In genomic region chr2:68710336-68710735, GRCh38 we compare ENCODE assay signal across 20 cellular contexts. TPM values are rescaled to one million over a fixed set of nuclear protein-coding genes. Genes with fewer than 3 reads are reported as not detected.
A peak's percentile ranks its signal among the peaks of the same experiment; 100 is the strongest.
DNase-seq lines count a peak whose midpoint lies in the region; ATAC-seq and TF ChIP-seq lines count a peak whose summit lies in the region.
"Had no signal": no experiment of that assay in that cellular context is flagged by ENCODE, and none has a peak within 500 bp of the region (broad histone marks: within the 10 kb centered on the region; RNA-seq: fewer than 3 reads in every experiment).

No MANE protein-coding gene starts in this region.

- H3K9me3 ChIP-seq in OCI-LY1 (ENCODE audit: low read length), result no peaks in the 10 kb centered on the region
- H3K9me3 ChIP-seq in adipocyte (ENCODE audit: control insufficient read depth, low read length), result no peaks in the 10 kb centered on the region
- no peaks in the 10 kb centered on the region for H3K9me3 ChIP-seq in neutrophil
- no peaks in the 10 kb centered on the region for H3K9me3 ChIP-seq in right atrium auricular region

- H3K9me2 ChIP-seq in OCI-LY1 (ENCODE audit: low read depth, low read length), result no peaks in the 10 kb centered on the region

- H3K27me3 ChIP-seq in OCI-LY1 (ENCODE audit: insufficient read depth, low read length) (no peaks in the 10 kb centered on the region), adipocyte (replicated peaks; ENCODE audit: control insufficient read depth, insufficient read depth, low read length) (peaks cover 21% of the 10 kb centered on the region), neutrophil (no peaks in the 10 kb centered on the region), right atrium auricular region (no peaks in the 10 kb centered on the region)

- no peaks in the 10 kb centered on the region for H4K20me1 ChIP-seq in OCI-LY1 (ENCODE audit: insufficient read depth, low read length)

- H3K9ac ChIP-seq in OCI-LY1 (ENCODE audit: low read length), result 0 out of 2 replicates have a peak overlapping the region, but pooled peaks have one; percentile 3
- no peak overlapping the region for H3K9ac ChIP-seq in adipocyte (ENCODE audit: low read length)
- H3K9ac ChIP-seq: GM23248 had no signal

- H3K4me3 ChIP-seq in OCI-LY1 (ENCODE audit: low read depth, low read length, poor library complexity, severe bottlenecking) (no peak overlapping the region), adipocyte (ENCODE audit: low read length) (no peak overlapping the region), neutrophil (ENCODE audit: low read depth in 1 of 2, low read length in 1 of 2) (no peak overlapping the region), right atrium auricular region (no peak overlapping the region)
- H3K4me3 ChIP-seq: GM23248, K562 had no signal

- H2AFZ ChIP-seq in OCI-LY1 (ENCODE audit: low read length), result 0 out of 2 replicates have a peak overlapping the region, but pooled peaks have one; percentile 29
- H2AFZ ChIP-seq: GM23248 had no signal

- TF ChIP-seq CTCF in OCI-LY1 (IDR thresholded peaks at IDR 0.05; ENCODE audit: low read length), result no peak
- TF ChIP-seq CTCF in neutrophil (IDR thresholded peaks at IDR 0.05), result no peak
- TF ChIP-seq CTCF in right atrium auricular region (IDR thresholded peaks at IDR 0.05), result no peak

- no peak for ATAC-seq in HG03432 (IDR thresholded peaks at IDR 0.05; ENCODE audit: unreplicated experiment)

- H3K4me2 ChIP-seq in OCI-LY1 (ENCODE audit: low read length), result peak overlapping the region; percentile 19; the same call in 1 of the 2 replicates

- DNase-seq in EH (ENCODE audit: low read depth), result peak; percentile 18
- DNase-seq in adipocyte (ENCODE audit: low read depth), result peak; percentile 3
- no peak for DNase-seq in activated CD4-positive, alpha-beta T cell treated with anti-CD3 and anti-CD28 coated beads for 4 hours
- no peak for DNase-seq in right atrium auricular region (ENCODE audit: low spot score)
- DNase-seq in SKM-1 treated with dmso at 0.1 percent for 144 hours (lab: John Stamatoyannopoulos, UW; ENCODE audit: unreplicated experiment), result no peak
- DNase-seq: AML-193, GM23248, H9, HFFc6, NCI-H1105 treated with DMSO at 0.1 percent for 48 hours, NCI-H1694, NCI-H2081, NCI-H2171, NCI-H524 treated with DMSO at 0.1 percent for 48 hours, NCI-H82 had no signal

- H3K27ac ChIP-seq in OCI-LY1 (ENCODE audit: low read depth, low read length, poor library complexity, severe bottlenecking), result peak overlapping the region; percentile 45
- H3K27ac ChIP-seq in neutrophil, result peak overlapping the region; percentile 11
- no peak overlapping the region for H3K27ac ChIP-seq in right atrium auricular region
- H3K27ac ChIP-seq: GM23248 had no signal

- H3K36me3 ChIP-seq in OCI-LY1 (ENCODE audit: insufficient read depth, low read length), result no peaks in the 10 kb centered on the region
- H3K36me3 ChIP-seq in adipocyte (ENCODE audit: control insufficient read depth, insufficient read depth, low read length, severe bottlenecking), result no peaks in the 10 kb centered on the region
- H3K36me3 ChIP-seq in neutrophil, result no peaks in the 10 kb centered on the region
- no peaks in the 10 kb centered on the region for H3K36me3 ChIP-seq in right atrium auricular region

- H3F3A ChIP-seq in OCI-LY1 (ENCODE audit: insufficient read depth, low read length), result no peaks in the 10 kb centered on the region

- H3K4me1 ChIP-seq in OCI-LY1 (ENCODE audit: insufficient read depth, low read length, severe bottlenecking) (peaks cover 33% of the 10 kb centered on the region), adipocyte (ENCODE audit: control insufficient read depth, insufficient read depth, low read length) (no peaks in the 10 kb centered on the region), neutrophil (ENCODE audit: control insufficient read depth in 1 of 2, insufficient read depth in 1 of 2, low read depth in 1 of 2, low read length in 1 of 2) (peaks cover 11 to 12% of the 10 kb centered on the region in 2 experiments), right atrium auricular region (peaks cover 0 to 7% of the 10 kb centered on the region in 2 donors)

- H3K79me2 ChIP-seq in OCI-LY1 (ENCODE audit: insufficient read depth, low read length), result no peaks in the 10 kb centered on the region

RNA-seq across cellular contexts. Expression of gene ARHGAP25, which starts 24.3 kb away (rescaled TPM):
- 10 to 100 TPM in 1 of 2 donors, 1 to 10 TPM in 1; 4.2 to 12.8 TPM for total RNA-seq in right atrium auricular region
- total RNA-seq: A172, GM23248, HFFc6 had no signal

Comparison
In these comparisons a context has a peak if more than half of its experiments do, and no peak if none do; other contexts are left out.
1. DNase-seq: peak in EH (single experiment) and adipocyte (single experiment); none in activated CD4-positive, alpha-beta T cell treated with anti-CD3 and anti-CD28 coated beads for 4 hours (0 of 2), right atrium auricular region (single experiment) and SKM-1 treated with dmso at 0.1 percent for 144 hours (single experiment).
2. H3K27ac ChIP-seq: peak in OCI-LY1 (single experiment) and neutrophil (single experiment); none in right atrium auricular region (0 of 2).